34 cellular contexts compared by ENCODE assay signal in the genomic region with DNA sequence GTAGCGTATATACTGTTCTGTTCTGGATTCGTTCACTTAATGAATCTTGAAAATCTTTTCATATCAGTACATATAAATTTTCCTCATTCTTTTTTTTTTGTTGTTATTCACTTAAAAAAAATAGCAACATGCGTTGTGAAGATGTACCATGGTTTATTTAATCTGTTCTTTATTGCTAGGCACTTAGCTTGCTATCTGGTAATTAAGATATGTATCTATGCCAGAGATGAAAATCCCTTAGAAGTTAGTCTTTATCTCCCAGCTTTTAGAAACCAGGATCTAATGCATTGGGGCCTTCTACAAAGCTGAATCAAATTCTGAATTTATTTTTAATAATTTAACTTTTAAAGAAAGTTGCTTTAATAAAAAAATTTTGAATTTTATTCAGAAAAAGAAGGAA.
"Had no signal": no experiment of that assay in that cellular context is flagged by ENCODE, and none has a peak within 500 bp of the region (broad histone marks: within the 10 kb centered on the region; RNA-seq: fewer than 3 reads in every experiment).

No MANE protein-coding gene starts in this region.

- H3K9ac ChIP-seq: KMS-11 had no signal

- DNase-seq: Karpas-422, Kasumi-1, MM.1S, MV-4-11, NCI-H1048, NCI-H1092, NCI-H1092 treated with DMSO at 0.1 percent for 48 hours, NCI-H1105, NCI-H1105 treated with DMSO at 0.1 percent for 48 hours, NCI-H1417, NCI-H1417 treated with DMSO at 0.1 percent for 48 hours, NCI-H1436, NCI-H1436 treated with DMSO at 0.1 percent for 48 hours, NCI-H146, NCI-H1694, NCI-H1694 treated with DMSO at 0.1 percent for 48 hours, NCI-H187, NCI-H187 treated with DMSO at 0.1 percent for 48 hours, NCI-H1930, NCI-H2029, NCI-H2029 treated with DMSO at 0.1 percent for 48 hours, NCI-H2081, NCI-H2081 treated with DMSO at 0.1 percent for 48 hours, NCI-H2107, NCI-H2171, NCI-H2171 treated with DMSO at 0.1 percent for 48 hours, NCI-H2227 treated with DMSO at 0.1 percent for 48 hours, NCI-H226, NCI-H345, NCI-H446, NCI-H446 treated with DMSO at 0.1 percent for 48 hours, NCI-H510A, NCI-H510A treated with DMSO at 0.1 percent for 48 hours had no signal

- H3K27ac ChIP-seq: KMS-11 had no signal

- H3K4me2 ChIP-seq: KMS-11 had no signal
